27 cellular contexts compared by ENCODE assay signal in the genomic region with DNA sequence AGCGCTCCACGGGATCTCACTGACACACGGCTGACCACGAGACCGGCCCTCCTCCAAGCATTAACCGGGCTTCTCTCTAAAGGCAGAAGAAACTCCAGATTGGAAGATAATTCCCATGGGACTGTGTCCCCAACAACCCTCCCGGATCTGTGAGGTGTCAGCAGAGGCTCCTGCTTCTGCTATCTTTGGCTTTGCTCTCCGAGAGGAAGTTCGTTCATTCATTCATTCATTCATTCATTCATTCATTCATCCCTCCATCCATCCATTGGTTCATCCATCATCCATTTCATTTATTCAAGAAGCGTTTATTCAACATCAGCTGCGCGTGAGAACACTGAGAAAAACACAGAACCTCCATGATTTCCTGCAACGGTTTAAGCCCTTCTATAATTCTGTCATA.
"Had no signal": no experiment of that assay in that cellular context is flagged by ENCODE, and none has a peak within 500 bp of the region (broad histone marks: within the 10 kb centered on the region; RNA-seq: fewer than 3 reads in every experiment).

No MANE protein-coding gene starts in this region.

- H3K27me3 ChIP-seq: testis, thyroid gland, upper lobe of left lung, uterus, vagina had no signal

- H3K4me3 ChIP-seq: stomach, suprapubic skin, testis, thoracic aorta, thyroid gland, tibial artery, tibial nerve, transverse colon, upper lobe of left lung, upper lobe of right lung, uterus, vagina had no signal

- DNase-seq: stimulated activated CD4-positive, alpha-beta T cell treated with anti-CD3 and anti-CD28 coated beads, Interleukin-2, amount 100 ng/mL, for 48 hours; stimulated activated CD4-positive, alpha-beta T cell treated with anti-CD3 and anti-CD28 coated beads, Interleukin-4, amount 100 ng/mL, for 1 hour; stimulated activated CD4-positive, alpha-beta T cell treated with anti-CD3 and anti-CD28 coated beads, Interleukin-4, amount 100 ng/mL, for 24 hours; stimulated activated CD4-positive, alpha-beta T cell treated with anti-CD3 and anti-CD28 coated beads, Interleukin-4, amount 100 ng/mL, for 4 hours; stimulated activated CD8-positive, alpha-beta memory T cell treated with anti-CD3 and anti-CD28 coated beads, Interleukin-4, amount 100 ng/mL, for 48 hours; stimulated activated naive B cell treated with anti-CD40 and anti-IgM and Interleukin-4, amounts not matched to agents 10 μg/mL and 1 μg/mL and 100 μg/mL, for 72 hours; stimulated activated naive CD4-positive, alpha-beta T cell; stimulated activated naive CD4-positive, alpha-beta T cell treated with Interleukin-2 at 50 U/mL for 16 hours; stimulated activated naive CD8-positive, alpha-beta T cell treated with anti-CD3 and anti-CD28 coated beads, Interleukin-15, amount 100 ng/mL, for 72 hours; stimulated activated naive CD8-positive, alpha-beta T cell treated with anti-CD3 and anti-CD28 coated beads, Interleukin-15, Interleukin-2, amounts not matched to agents 100 U/mL and 50 U/mL, for 24 hours; stomach; substantia nigra; testis; thyroid gland; tibial artery; transverse colon; trophoblast cell; upper lobe of left lung; upper lobe of right lung; uterus had no signal

- H3K27ac ChIP-seq: stomach, suprapubic skin, testis, thoracic aorta, thyroid gland, tibial artery, tibial nerve, transverse colon, upper lobe of left lung, upper lobe of right lung, uterus, vagina had no signal

- H3K9me3 ChIP-seq: suprapubic skin, testis, thoracic aorta, thyroid gland, transverse colon, upper lobe of right lung, uterus, vagina had no signal

- ATAC-seq: stimulated activated effector memory CD8-positive, alpha-beta T cell treated with anti-CD3 and anti-CD28 coated beads, Interleukin-12 subunit alpha, Interleukin-12 subunit beta, amount 100 ng/mL, for 72 hours; stimulated activated memory B cell treated with anti-CD40 and anti-IgM and Interleukin-4, amounts not matched to agents 10 μg/mL and 1 μg/mL and 100 μg/mL, for 72 hours; stimulated activated naive B cell treated with anti-CD40 and anti-IgM and Interleukin-4, amounts not matched to agents 10 μg/mL and 1 μg/mL and 100 μg/mL, for 72 hours; stimulated activated naive CD8-positive, alpha-beta T cell treated with anti-CD3 and anti-CD28 coated beads, Interleukin-15, amount 100 ng/mL, for 72 hours; stimulated activated naive CD8-positive, alpha-beta T cell treated with anti-CD3 and anti-CD28 coated beads, Interleukin-15, Interleukin-2, amounts not matched to agents 100 U/mL and 50 U/mL, for 24 hours; upper lobe of right lung had no signal

- H3K36me3 ChIP-seq: stomach, suprapubic skin, thoracic aorta, thyroid gland, tibial artery, tibial nerve, transverse colon, upper lobe of left lung, upper lobe of right lung, uterus, vagina had no signal

- FAIRE-seq: urothelium cell line had no signal

- H3K4me1 ChIP-seq: stomach, suprapubic skin, testis, thyroid gland, tibial nerve, transverse colon, upper lobe of left lung, upper lobe of right lung, uterus, vagina had no signal
